Comparison of ENCODE assay signal across 10 cellular contexts in genomic region chr10:59006511-59007306, GRCh38.
DNase-seq lines count a peak whose midpoint lies in the region; FAIRE-seq and TF ChIP-seq lines count a peak whose summit lies in the region.
"Had no signal": no experiment of that assay in that cellular context is flagged by ENCODE, and none has a peak within 500 bp of the region (broad histone marks: within the 10 kb centered on the region; RNA-seq: fewer than 3 reads in every experiment).

No MANE protein-coding gene starts in this region.

- H3K4me3 ChIP-seq in dorsolateral prefrontal cortex: peak overlapping the region in 3 of 59 donors; percentile 5 to 22 (median 10)
- H3K4me3 ChIP-seq in mesenchymal stem cell (ENCODE audit: insufficient read depth in 1 of 2, low read depth in 1 of 2, low read length in 2 of 2): no peak overlapping the region
- no peak overlapping the region for H3K4me3 ChIP-seq in transverse colon
- H3K4me3 ChIP-seq: SK-N-MC had no signal

- H3K9ac ChIP-seq in mesenchymal stem cell (ENCODE audit: low read length): peak overlapping the region; percentile 27

- intact Hi-C loops in dorsolateral prefrontal cortex (cut with DNase I) (loop anchor here in 1 of 2 donors (10.0 kb wide), 1 partner anchor 88 kb away; no protein-coding TSS in a partner anchor), transverse colon (cut with DNase I; ENCODE audit: low total_unique reads) (no loop called here)

- H3K4me1 ChIP-seq in mesenchymal stem cell (ENCODE audit: control insufficient read depth, insufficient read depth, low read depth, low read length) (peaks cover 2% of the 10 kb centered on the region), transverse colon (no peaks in the 10 kb centered on the region)

- H2AFZ ChIP-seq in mesenchymal stem cell (ENCODE audit: low read depth, low read length): no peak overlapping the region

- FAIRE-seq in HTR-8/SVneo (lab: Jason Lieb, UNC): no peak

- H3K27me3 ChIP-seq in dorsolateral prefrontal cortex (no peaks in the 10 kb centered on the region), mesenchymal stem cell (ENCODE audit: control insufficient read depth in 1 of 2, insufficient read depth in 1 of 2, low read length in 2 of 2) (no peaks in the 10 kb centered on the region), transverse colon (no peaks in the 10 kb centered on the region)

- CTCF ChIA-PET in GM10248 (lab: Yijun Ruan, JAX): interaction anchor here (1.1 to 1.6 kb wide), 8 partner anchors 10 to 231 kb away, joined by 3 to 5 read pairs (median 3); no protein-coding TSS in a partner anchor

- no peak overlapping the region for H2BK15ac ChIP-seq in mesenchymal stem cell (ENCODE audit: low read depth, poor library complexity, severe bottlenecking)

- TF ChIP-seq POLR2A in transverse colon (IDR thresholded peaks at IDR 0.05): no peak

- H2BK120ac ChIP-seq in mesenchymal stem cell (ENCODE audit: low read depth, low read length): no peak overlapping the region

- TF ChIP-seq EP300 in transverse colon (IDR thresholded peaks at IDR 0.05; ENCODE audit: low read depth): no peak

- H2BK5ac ChIP-seq in mesenchymal stem cell (ENCODE audit: low read depth, low read length, poor library complexity, severe bottlenecking): no peak overlapping the region

- H3K4ac ChIP-seq in mesenchymal stem cell (ENCODE audit: low read depth in 1 of 2, low read length in 2 of 2): no peak overlapping the region

- DNase-seq in EH (ENCODE audit: low read depth) (peak; percentile 28), HTR-8/SVneo (ENCODE audit: insufficient read length, low spot score) (peak; percentile 25), dorsolateral prefrontal cortex (no peak), mesenchymal stem cell (peak; percentile 32), transverse colon (no peak), GM10248 (ENCODE audit: extremely low spot score) (no peak), NCI-H146 (lab: John Stamatoyannopoulos, UW) (no peak)
- no peak for DNase-seq in activated CD4-positive, CD25-positive, alpha-beta regulatory T cell treated with anti-CD3 and anti-CD28 coated beads, Interleukin-2, amount 50 U/mL, for 72 hours
- DNase-seq: stimulated activated CD4-positive, alpha-beta T cell treated with anti-CD3 and anti-CD28 coated beads, Interleukin-12 subunit alpha, Interleukin-12 subunit beta, amount 100 ng/mL, for 4 hours had no signal

- no peak overlapping the region for H4K91ac ChIP-seq in mesenchymal stem cell (ENCODE audit: low read length)

- no peaks in the 10 kb centered on the region for H3K36me3 ChIP-seq in mesenchymal stem cell (ENCODE audit: control insufficient read depth in 1 of 2, insufficient read depth in 2 of 2, low read depth in 1 of 2, low read length in 2 of 2)
- H3K36me3 ChIP-seq in transverse colon: no peaks in the 10 kb centered on the region

- no peak overlapping the region for H3K14ac ChIP-seq in mesenchymal stem cell (ENCODE audit: low read length in 2 of 2)

- no peak overlapping the region for H3K23ac ChIP-seq in mesenchymal stem cell (ENCODE audit: low read length in 2 of 2)

- H3K27ac ChIP-seq in dorsolateral prefrontal cortex (peak overlapping the region in 58 of 59 donors; percentile 28 to 100 (median 97)), mesenchymal stem cell (ENCODE audit: low read length, poor library complexity, severe bottlenecking) (peak overlapping the region; percentile 55), transverse colon (no peak overlapping the region)
- H3K27ac ChIP-seq: SK-N-MC had no signal

- no peaks in the 10 kb centered on the region for H3K79me1 ChIP-seq in mesenchymal stem cell (replicated peaks; ENCODE audit: low read length, poor library complexity, severe bottlenecking)

- H3K4me2 ChIP-seq in mesenchymal stem cell (ENCODE audit: low read length, poor library complexity, severe bottlenecking): no peak overlapping the region

- WGBS in mesenchymal stem cell: 22% methylated on average over 2 of the region's 4 CpGs
- 47 to 63% methylated on average over 4 of the region's 4 CpGs for WGBS in transverse colon (ENCODE audit: low coverage in 1 of 2), 2 donors

- POLR2A ChIA-PET in GM10248 (lab: Yijun Ruan, JAX): no interaction called here

- TF ChIP-seq CTCF in dorsolateral prefrontal cortex (IDR thresholded peaks at IDR 0.05 in 54 of 56, conservative IDR thresholded peaks at IDR 0.05 in 2 of 56; ENCODE audit: low read depth in 1 of 56, partially characterized antibody in 56 of 56) (no peak), transverse colon (IDR thresholded peaks at IDR 0.05) (no peak), GM10248 (IDR thresholded peaks at IDR 0.05; ENCODE audit: control extremely low read depth, extremely low read depth, low read depth, missing control alignments) (no peak)

- H4K8ac ChIP-seq in mesenchymal stem cell (ENCODE audit: low read length): no peak overlapping the region

- H2AK5ac ChIP-seq in mesenchymal stem cell (ENCODE audit: low read length, severe bottlenecking): no peak overlapping the region

- no peak overlapping the region for H2BK12ac ChIP-seq in mesenchymal stem cell (ENCODE audit: low read length in 2 of 2)

- no peaks in the 10 kb centered on the region for H3K9me3 ChIP-seq in mesenchymal stem cell (ENCODE audit: control insufficient read depth, low read length)
- no peaks in the 10 kb centered on the region for H3K9me3 ChIP-seq in transverse colon

- H3K18ac ChIP-seq in mesenchymal stem cell (ENCODE audit: low read depth in 1 of 2, low read length in 2 of 2): no peak overlapping the region

- in situ Hi-C loops in transverse colon (cut with MboI; ENCODE audit: low pct_ligation_motif_present in 1 of 4, low pct_unique_long_range_greater_than_20kb in 1 of 4, low sequenced_read_pairs in 3 of 4): no loop called here

Comparison
In these comparisons a context has a peak if more than half of its experiments do, and no peak if none do; other contexts are left out.
1. DNase-seq: peak in EH (single experiment), HTR-8/SVneo (single experiment) and mesenchymal stem cell (single experiment); none in dorsolateral prefrontal cortex (0 of 10), activated CD4-positive, CD25-positive, alpha-beta regulatory T cell treated with anti-CD3 and anti-CD28 coated beads, Interleukin-2, amount 50 U/mL, for 72 hours (single experiment), transverse colon (single experiment), GM10248 (single experiment) and NCI-H146 (single experiment).
2. H3K27ac ChIP-seq: peak in dorsolateral prefrontal cortex (58 of 59) and mesenchymal stem cell (single experiment); none in transverse colon (0 of 4).